In the genomic region with DNA sequence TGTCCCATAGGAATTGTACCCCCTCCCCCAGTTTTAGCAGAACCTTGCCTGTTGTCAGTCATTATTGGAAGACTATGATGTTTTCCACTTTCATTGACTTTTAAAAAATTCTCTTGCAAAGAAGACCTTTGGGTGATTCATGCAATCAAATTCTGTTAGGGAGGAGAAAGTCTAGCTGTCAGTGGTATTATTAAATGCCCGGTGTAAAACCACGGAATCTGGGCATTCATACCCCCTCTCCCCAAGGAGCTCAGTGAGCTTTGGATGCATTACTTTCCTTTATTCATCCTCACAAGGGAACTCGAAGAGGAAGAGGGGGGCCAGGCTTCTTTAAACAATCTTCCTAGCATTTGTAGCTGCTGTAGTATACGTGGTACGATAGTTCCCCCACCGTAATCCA, we compare ENCODE assay signal across 21 cellular contexts.
A peak's percentile ranks its signal among the peaks of the same experiment; 100 is the strongest.
DNase-seq lines count a peak whose midpoint lies in the region; ATAC-seq, FAIRE-seq and TF ChIP-seq lines count a peak whose summit lies in the region.
"Had no signal": no experiment of that assay in that cellular context is flagged by ENCODE, and none has a peak within 500 bp of the region (broad histone marks: within the 10 kb centered on the region; RNA-seq: fewer than 3 reads in every experiment).

No MANE protein-coding gene starts in this region.

- H2BK15ac ChIP-seq in mesenchymal stem cell (ENCODE audit: low read depth, poor library complexity, severe bottlenecking): no peak overlapping the region

- no peaks in the 10 kb centered on the region for H4K20me1 ChIP-seq in astrocyte (ENCODE audit: insufficient read depth, low read length)

- H4K91ac ChIP-seq in mesenchymal stem cell (ENCODE audit: low read length): no peak overlapping the region

- peak overlapping the region; percentile 64 for H3K4me2 ChIP-seq in astrocyte (ENCODE audit: low read length)
- no peak overlapping the region for H3K4me2 ChIP-seq in mesenchymal stem cell (ENCODE audit: low read length, poor library complexity, severe bottlenecking)

- H3K9me3 Mint-ChIP-seq in HFFc6 (peaks cover 8% of the 10 kb centered on the region), astrocyte (ENCODE audit: unreplicated experiment) (no peaks in the 10 kb centered on the region)
- H3K9me3 Mint-ChIP-seq in activated T-cell treated with anti-CD3 and anti-CD28 coated beads, Interleukin-2, amount 50 U/mL, for 24 hours: no peaks in the 10 kb centered on the region
- no peaks in the 10 kb centered on the region for H3K9me3 Mint-ChIP-seq in activated CD4-positive, alpha-beta T cell treated with anti-CD3 and anti-CD28 coated beads, Interleukin-2, amount 10 ng/mL, durations not matched to agents 24 days and 14 days
- H3K9me3 Mint-ChIP-seq: CD4-positive, CD25-positive, alpha-beta regulatory T cell had no signal

- no peak for ATAC-seq in left colon
- ATAC-seq: HepG2, left lung, pancreas had no signal

- H3K36me3 ChIP-seq in astrocyte (ENCODE audit: insufficient read depth, low read length) (no peaks in the 10 kb centered on the region), mesenchymal stem cell (ENCODE audit: control insufficient read depth in 1 of 2, insufficient read depth in 2 of 2, low read depth in 1 of 2, low read length in 2 of 2) (no peaks in the 10 kb centered on the region)
- H3K36me3 ChIP-seq: left lung, pancreas had no signal

- H3K27ac Mint-ChIP-seq in HFFc6 (peak overlapping the region; percentile 90), astrocyte (ENCODE audit: unreplicated experiment) (peak overlapping the region; percentile 70)
- no peak overlapping the region for H3K27ac Mint-ChIP-seq in activated T-cell treated with anti-CD3 and anti-CD28 coated beads, Interleukin-2, amount 50 U/mL, for 24 hours
- H3K27ac Mint-ChIP-seq in activated CD4-positive, alpha-beta T cell treated with anti-CD3 and anti-CD28 coated beads, Interleukin-2, amount 10 ng/mL, durations not matched to agents 24 days and 14 days: no peak overlapping the region
- H3K27ac Mint-ChIP-seq: CD4-positive, CD25-positive, alpha-beta regulatory T cell had no signal

- FAIRE-seq in astrocyte (lab: Jason Lieb, UNC): no peak
- FAIRE-seq: G401.6, HepG2, pancreas, TTC549 had no signal

- no peak overlapping the region for H2AFZ ChIP-seq in astrocyte (ENCODE audit: low read depth, low read length)
- no peak overlapping the region for H2AFZ ChIP-seq in mesenchymal stem cell (ENCODE audit: low read depth, low read length)

- H3K14ac ChIP-seq in mesenchymal stem cell (ENCODE audit: low read length in 2 of 2): no peak overlapping the region

- peaks cover 7% of the 10 kb centered on the region; the same call in 1 of the 2 replicates for H3K36me3 Mint-ChIP-seq in HFFc6 (ENCODE audit: low read depth)
- H3K36me3 Mint-ChIP-seq in astrocyte (ENCODE audit: low read depth, unreplicated experiment): peaks cover 2% of the 10 kb centered on the region
- no peaks in the 10 kb centered on the region for H3K36me3 Mint-ChIP-seq in activated T-cell treated with anti-CD3 and anti-CD28 coated beads, Interleukin-2, amount 50 U/mL, for 24 hours (ENCODE audit: low read depth)
- H3K36me3 Mint-ChIP-seq in activated CD4-positive, alpha-beta T cell treated with anti-CD3 and anti-CD28 coated beads, Interleukin-2, amount 10 ng/mL, durations not matched to agents 24 days and 14 days (ENCODE audit: low read depth): no peaks in the 10 kb centered on the region
- H3K36me3 Mint-ChIP-seq: CD4-positive, CD25-positive, alpha-beta regulatory T cell had no signal

- no peak overlapping the region for H4K8ac ChIP-seq in mesenchymal stem cell (ENCODE audit: low read length)

- H3K4me1 Mint-ChIP-seq in HFFc6 (ENCODE audit: low read depth): peaks cover 81% of the 10 kb centered on the region
- H3K4me1 Mint-ChIP-seq in astrocyte (ENCODE audit: low read depth, unreplicated experiment): peaks cover 51% of the 10 kb centered on the region
- no peaks in the 10 kb centered on the region for H3K4me1 Mint-ChIP-seq in activated T-cell treated with anti-CD3 and anti-CD28 coated beads, Interleukin-2, amount 50 U/mL, for 24 hours (ENCODE audit: low read depth)
- H3K4me1 Mint-ChIP-seq in activated CD4-positive, alpha-beta T cell treated with anti-CD3 and anti-CD28 coated beads, Interleukin-2, amount 10 ng/mL, durations not matched to agents 24 days and 14 days: no peaks in the 10 kb centered on the region
- H3K4me1 Mint-ChIP-seq: CD4-positive, CD25-positive, alpha-beta regulatory T cell had no signal

- no peak overlapping the region for H3K23ac ChIP-seq in mesenchymal stem cell (ENCODE audit: low read length in 2 of 2)

- H2BK5ac ChIP-seq in mesenchymal stem cell (ENCODE audit: low read depth, low read length, poor library complexity, severe bottlenecking): no peak overlapping the region

- H2BK12ac ChIP-seq in mesenchymal stem cell (ENCODE audit: low read length in 2 of 2): no peak overlapping the region

- H3K4me3 Mint-ChIP-seq in HFFc6 (peak overlapping the region; percentile 69), astrocyte (ENCODE audit: unreplicated experiment) (peak overlapping the region; percentile 18)
- H3K4me3 Mint-ChIP-seq in activated T-cell treated with anti-CD3 and anti-CD28 coated beads, Interleukin-2, amount 50 U/mL, for 24 hours: no peak overlapping the region
- no peak overlapping the region for H3K4me3 Mint-ChIP-seq in activated CD4-positive, alpha-beta T cell treated with anti-CD3 and anti-CD28 coated beads, Interleukin-2, amount 10 ng/mL, durations not matched to agents 24 days and 14 days
- H3K4me3 Mint-ChIP-seq: CD4-positive, CD25-positive, alpha-beta regulatory T cell had no signal

- no peak overlapping the region for H3K4me3 ChIP-seq in astrocyte (ENCODE audit: insufficient read depth, low read depth, low read length)
- no peak overlapping the region for H3K4me3 ChIP-seq in mesenchymal stem cell (ENCODE audit: insufficient read depth in 1 of 2, low read depth in 1 of 2, low read length in 2 of 2)
- H3K4me3 ChIP-seq: left lung, pancreas had no signal

- H3K9me3 ChIP-seq in astrocyte (ENCODE audit: insufficient read depth, low read depth, low read length) (no peaks in the 10 kb centered on the region), mesenchymal stem cell (ENCODE audit: control insufficient read depth, low read length) (peaks cover 8% of the 10 kb centered on the region)
- H3K9me3 ChIP-seq: left lung, pancreas had no signal

- H3K27me3 Mint-ChIP-seq in HFFc6 (ENCODE audit: insufficient read depth): no peaks in the 10 kb centered on the region; the same call in 1 of the 2 replicates
- H3K27me3 Mint-ChIP-seq in astrocyte (ENCODE audit: low read depth, unreplicated experiment): no peaks in the 10 kb centered on the region
- peaks cover 4% of the 10 kb centered on the region for H3K27me3 Mint-ChIP-seq in activated T-cell treated with anti-CD3 and anti-CD28 coated beads, Interleukin-2, amount 50 U/mL, for 24 hours
- H3K27me3 Mint-ChIP-seq in activated CD4-positive, alpha-beta T cell treated with anti-CD3 and anti-CD28 coated beads, Interleukin-2, amount 10 ng/mL, durations not matched to agents 24 days and 14 days: peaks cover 8% of the 10 kb centered on the region
- H3K27me3 Mint-ChIP-seq: CD4-positive, CD25-positive, alpha-beta regulatory T cell had no signal

- TF ChIP-seq CTCF in HFFc6 (IDR thresholded peaks at IDR 0.05): no peak
- TF ChIP-seq CTCF in astrocyte (IDR thresholded peaks at IDR 0.05; ENCODE audit: insufficient read depth, low read depth, low read length): no peak

- peaks cover 13% of the 10 kb centered on the region for H3K79me1 ChIP-seq in mesenchymal stem cell (replicated peaks; ENCODE audit: low read length, poor library complexity, severe bottlenecking)

- peak overlapping the region; percentile 0 for H3K9ac ChIP-seq in astrocyte (ENCODE audit: low read length)
- H3K9ac ChIP-seq in mesenchymal stem cell (ENCODE audit: low read length): peak overlapping the region; percentile 77

- no peaks in the 10 kb centered on the region for H3K79me2 ChIP-seq in astrocyte (ENCODE audit: insufficient read depth, low read length)

- 25% methylated on average over 2 of the region's 6 CpGs for WGBS in mesenchymal stem cell

- H2AK5ac ChIP-seq in mesenchymal stem cell (ENCODE audit: low read length, severe bottlenecking): no peak overlapping the region

- H3K4ac ChIP-seq in mesenchymal stem cell (ENCODE audit: low read depth in 1 of 2, low read length in 2 of 2): no peak overlapping the region

- H3K27me3 ChIP-seq in astrocyte (ENCODE audit: insufficient read depth, low read length) (no peaks in the 10 kb centered on the region), mesenchymal stem cell (ENCODE audit: control insufficient read depth in 1 of 2, insufficient read depth in 1 of 2, low read length in 2 of 2) (no peaks in the 10 kb centered on the region)
- H3K27me3 ChIP-seq: left lung, pancreas had no signal

- peaks cover 45% of the 10 kb centered on the region for H3K4me1 ChIP-seq in astrocyte (ENCODE audit: insufficient read depth, low read length)
- peaks cover 9% of the 10 kb centered on the region for H3K4me1 ChIP-seq in mesenchymal stem cell (ENCODE audit: control insufficient read depth, insufficient read depth, low read depth, low read length)
- H3K4me1 ChIP-seq: left lung had no signal

- peak overlapping the region; percentile 49 for H2BK120ac ChIP-seq in mesenchymal stem cell (ENCODE audit: low read depth, low read length)

- DNase-seq in HFFc6: peak; percentile 46
- DNase-seq in astrocyte (ENCODE audit: low read depth): peak; percentile 78
- no peak for DNase-seq in mesenchymal stem cell
- DNase-seq in stromal cell of bone marrow (ENCODE audit: low read depth): peak; percentile 35
- no peak for DNase-seq in activated T-cell treated with anti-CD3 and anti-CD28 coated beads, Interleukin-2, amount 50 U/mL, for 24 hours
- no peak for DNase-seq in UCSD-AML1 (lab: John Stamatoyannopoulos, UW; ENCODE audit: unreplicated experiment)
- no peak for DNase-seq in activated CD4-positive, alpha-beta T cell treated with anti-CD3 and anti-CD28 coated beads, Interleukin-2, amount 10 ng/mL, durations not matched to agents 24 days and 14 days
- DNase-seq in left colon: no peak
- DNase-seq: amniotic stem cell; CD4-positive, CD25-positive, alpha-beta regulatory T cell; effector CD4-positive, alpha-beta T cell; left lung; NCI-H1436; NCI-H510A; pancreas; RPMI8226; stimulated activated CD4-positive, alpha-beta T cell treated with anti-CD3 and anti-CD28 coated beads, Interleukin-4, amount 100 ng/mL, for 1 hour; stimulated activated naive CD4-positive, alpha-beta T cell had no signal

- intact Hi-C loops in activated CD4-positive, alpha-beta T cell treated with anti-CD3 and anti-CD28 coated beads, Interleukin-2, amount 10 ng/mL, durations not matched to agents 24 days and 14 days (cut with micrococcal nuclease): no loop called here
- intact Hi-C loops in left colon (cut with DNase I, micrococcal nuclease): loop anchor here in 1 of 2 donors (5.0 to 10.0 kb wide), 2 partner anchors 176 to 258 kb away; no protein-coding TSS in a partner anchor

- H3K27ac ChIP-seq in astrocyte (ENCODE audit: low read depth, low read length): peak overlapping the region; percentile 34
- H3K27ac ChIP-seq in mesenchymal stem cell (ENCODE audit: low read length, poor library complexity, severe bottlenecking): peak overlapping the region; percentile 76
- H3K27ac ChIP-seq: pancreas had no signal

- H3K18ac ChIP-seq in mesenchymal stem cell (ENCODE audit: low read depth in 1 of 2, low read length in 2 of 2): peak overlapping the region in 1 of 2 experiments; percentile 70

Comparison
In these comparisons a context has a peak if more than half of its experiments do, and no peak if none do; other contexts are left out.
1. DNase-seq: peak in HFFc6 (single experiment), astrocyte (single experiment) and stromal cell of bone marrow (single experiment); none in mesenchymal stem cell (single experiment), activated T-cell treated with anti-CD3 and anti-CD28 coated beads, Interleukin-2, amount 50 U/mL, for 24 hours (single experiment), UCSD-AML1 (single experiment), activated CD4-positive, alpha-beta T cell treated with anti-CD3 and anti-CD28 coated beads, Interleukin-2, amount 10 ng/mL, durations not matched to agents 24 days and 14 days (single experiment) and left colon (0 of 2).
2. H3K27ac Mint-ChIP-seq: peak in HFFc6 (single experiment) and astrocyte (single experiment); none in activated T-cell treated with anti-CD3 and anti-CD28 coated beads, Interleukin-2, amount 50 U/mL, for 24 hours (single experiment) and activated CD4-positive, alpha-beta T cell treated with anti-CD3 and anti-CD28 coated beads, Interleukin-2, amount 10 ng/mL, durations not matched to agents 24 days and 14 days (single experiment).
3. H3K4me3 Mint-ChIP-seq: peak in HFFc6 (single experiment) and astrocyte (single experiment); none in activated T-cell treated with anti-CD3 and anti-CD28 coated beads, Interleukin-2, amount 50 U/mL, for 24 hours (single experiment) and activated CD4-positive, alpha-beta T cell treated with anti-CD3 and anti-CD28 coated beads, Interleukin-2, amount 10 ng/mL, durations not matched to agents 24 days and 14 days (single experiment).